9 cellular contexts compared by ENCODE assay signal in the genomic region with DNA sequence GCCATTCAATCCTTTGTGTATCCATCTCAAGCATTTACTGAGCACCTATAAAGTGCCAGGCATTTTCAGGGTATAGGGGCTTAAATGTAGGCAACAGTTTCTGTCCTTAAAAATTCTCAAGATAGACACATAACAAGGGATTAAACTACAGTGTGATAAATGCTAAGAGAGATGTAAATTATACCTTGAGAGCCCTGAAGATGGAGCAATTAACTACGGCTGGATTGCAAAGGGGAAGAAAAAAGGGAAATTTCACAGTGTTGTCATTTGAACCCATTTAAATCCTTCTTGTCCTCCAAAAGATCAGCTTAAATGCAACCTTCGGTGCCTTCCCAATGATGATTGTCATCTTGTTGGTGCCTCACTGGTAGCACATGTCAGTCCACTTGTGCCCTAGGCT. TPM values are rescaled to one million over a fixed set of nuclear protein-coding genes. Genes with fewer than 3 reads are reported as not detected.
DNase-seq lines count a peak whose midpoint lies in the region; ATAC-seq and TF ChIP-seq lines count a peak whose summit lies in the region.
"Had no signal": no experiment of that assay in that cellular context is flagged by ENCODE, and none has a peak within 500 bp of the region (broad histone marks: within the 10 kb centered on the region; RNA-seq: fewer than 3 reads in every experiment).

No MANE protein-coding gene starts in this region.

- H3K4me3 Mint-ChIP-seq in activated CD4-positive, alpha-beta T cell treated with anti-CD3 and anti-CD28 coated beads for 36 hours, result peak overlapping the region; percentile 69
- peak overlapping the region; percentile 74 to 83 for H3K4me3 Mint-ChIP-seq in stimulated activated naive CD8-positive, alpha-beta T cell treated with anti-CD3 and anti-CD28 coated beads, Interleukin-15, amount 100 ng/mL, for 72 hours
- no peak overlapping the region for H3K4me3 Mint-ChIP-seq in progenitor cell of endocrine pancreas (ENCODE audit: low read depth)

- H3K4me1 Mint-ChIP-seq in activated CD4-positive, alpha-beta T cell treated with anti-CD3 and anti-CD28 coated beads for 36 hours, result peaks cover 48% of the 10 kb centered on the region
- peaks cover 80% of the 10 kb centered on the region for H3K4me1 Mint-ChIP-seq in stimulated activated naive CD8-positive, alpha-beta T cell treated with anti-CD3 and anti-CD28 coated beads, Interleukin-15, amount 100 ng/mL, for 72 hours
- H3K4me1 Mint-ChIP-seq in progenitor cell of endocrine pancreas (ENCODE audit: low read depth), result no peaks in the 10 kb centered on the region

- TF ChIP-seq CTCF in PC-9 (conservative IDR thresholded peaks at IDR 0.05) (no peak), esophagus squamous epithelium (IDR thresholded peaks at IDR 0.05) (no peak), progenitor cell of endocrine pancreas (IDR thresholded peaks at IDR 0.05; ENCODE audit: unreplicated experiment) (no peak)

- peaks cover 16% of the 10 kb centered on the region for H3F3A ChIP-seq in PC-9 (ENCODE audit: insufficient read depth, low read depth)

- peak overlapping the region; percentile 64; the same call in 1 of the 2 replicates for H2AFZ ChIP-seq in PC-9

- H3K4me2 ChIP-seq in PC-9, result peak overlapping the region; percentile 59

- CTCF ChIA-PET in activated CD4-positive, alpha-beta T cell treated with anti-CD3 and anti-CD28 coated beads for 36 hours (lab: Charles Lee), result interaction anchor here (0.7 to 2.5 kb wide), 6 partner anchors 8 to 350 kb away, joined by 3 to 9 read pairs (median 4); no protein-coding TSS in a partner anchor
- CTCF ChIA-PET in PC-9 (lab: Charles Lee), result no interaction called here

- peak overlapping the region; percentile 63 for H3K27ac Mint-ChIP-seq in activated CD4-positive, alpha-beta T cell treated with anti-CD3 and anti-CD28 coated beads for 36 hours
- peak overlapping the region; percentile 92 to 93 for H3K27ac Mint-ChIP-seq in stimulated activated naive CD8-positive, alpha-beta T cell treated with anti-CD3 and anti-CD28 coated beads, Interleukin-15, amount 100 ng/mL, for 72 hours
- no peak overlapping the region for H3K27ac Mint-ChIP-seq in progenitor cell of endocrine pancreas

- H3K4me1 ChIP-seq in PC-9 (replicated peaks; ENCODE audit: insufficient read depth), result peaks cover 23% of the 10 kb centered on the region
- H3K4me1 ChIP-seq in esophagus squamous epithelium, result peaks cover 0 to 37% (median 20%) of the 10 kb centered on the region in 3 donors

- POLR2A ChIA-PET in activated CD4-positive, alpha-beta T cell treated with anti-CD3 and anti-CD28 coated beads for 36 hours (lab: Charles Lee), result no interaction called here
- POLR2A ChIA-PET in PC-9 (lab: Charles Lee; ENCODE audit: unreplicated experiment), result no interaction called here

- no peaks in the 10 kb centered on the region for H3K9me3 ChIP-seq in PC-9 (ENCODE audit: insufficient read depth, low read depth)
- no peaks in the 10 kb centered on the region for H3K9me3 ChIP-seq in esophagus squamous epithelium

- H3K36me3 Mint-ChIP-seq in activated CD4-positive, alpha-beta T cell treated with anti-CD3 and anti-CD28 coated beads for 36 hours (ENCODE audit: low read depth), result no peaks in the 10 kb centered on the region
- no peaks in the 10 kb centered on the region for H3K36me3 Mint-ChIP-seq in progenitor cell of endocrine pancreas (ENCODE audit: insufficient read depth)

- no peaks in the 10 kb centered on the region for H3K9me2 ChIP-seq in PC-9 (ENCODE audit: insufficient read depth)

- peak overlapping the region; percentile 30; the same call in 1 of the 2 replicates for H3K4me3 ChIP-seq in PC-9
- peak overlapping the region; percentile 10 to 60 (median 30) for H3K4me3 ChIP-seq in esophagus squamous epithelium

- no peak for TF ChIP-seq POLR2A in esophagus squamous epithelium (IDR thresholded peaks at IDR 0.05)

- peaks cover 2% of the 10 kb centered on the region for H3K27me3 Mint-ChIP-seq in activated CD4-positive, alpha-beta T cell treated with anti-CD3 and anti-CD28 coated beads for 36 hours
- no peaks in the 10 kb centered on the region for H3K27me3 Mint-ChIP-seq in stimulated activated naive CD8-positive, alpha-beta T cell treated with anti-CD3 and anti-CD28 coated beads, Interleukin-15, amount 100 ng/mL, for 72 hours
- peaks cover 17% of the 10 kb centered on the region for H3K27me3 Mint-ChIP-seq in progenitor cell of endocrine pancreas

- no peaks in the 10 kb centered on the region for H4K20me1 ChIP-seq in PC-9 (ENCODE audit: insufficient read depth)

- DNase-seq in activated CD4-positive, alpha-beta T cell treated with anti-CD3 and anti-CD28 coated beads for 36 hours, result no peak
- no peak for DNase-seq in activated CD4-positive, alpha-beta T cell treated with anti-CD3 and anti-CD28 coated beads for 4 hours
- no peak for DNase-seq in PC-9
- no peak for DNase-seq in esophagus squamous epithelium (lab: John Stamatoyannopoulos, UW)
- DNase-seq in stimulated activated naive CD8-positive, alpha-beta T cell treated with anti-CD3 and anti-CD28 coated beads, Interleukin-15, amount 100 ng/mL, for 72 hours, result no peak
- no peak for DNase-seq in progenitor cell of endocrine pancreas (ENCODE audit: low spot score, unreplicated experiment)
- no peak for DNase-seq in middle frontal gyrus (ENCODE audit: extremely low spot score, low spot score)
- DNase-seq: nucleus accumbens had no signal

- H3K9me3 Mint-ChIP-seq in activated CD4-positive, alpha-beta T cell treated with anti-CD3 and anti-CD28 coated beads for 36 hours (ENCODE audit: low read depth), result peaks cover under 1% of the 10 kb centered on the region
- peaks cover 0 to under 1% of the 10 kb centered on the region in 2 donors for H3K9me3 Mint-ChIP-seq in stimulated activated naive CD8-positive, alpha-beta T cell treated with anti-CD3 and anti-CD28 coated beads, Interleukin-15, amount 100 ng/mL, for 72 hours
- H3K9me3 Mint-ChIP-seq in progenitor cell of endocrine pancreas (ENCODE audit: low read depth), result no peaks in the 10 kb centered on the region

- no TSS peak for BruUV-seq in PC-9 (replicated peaks; lab: Mats Ljungman, UMichigan)

- no peaks in the 10 kb centered on the region for H3K79me2 ChIP-seq in PC-9 (ENCODE audit: low read depth)

- H3K36me3 ChIP-seq in PC-9 (ENCODE audit: low read depth) (no peaks in the 10 kb centered on the region), esophagus squamous epithelium (no peaks in the 10 kb centered on the region)

- ATAC-seq in activated CD4-positive, alpha-beta T cell treated with anti-CD3 and anti-CD28 coated beads for 36 hours, result no peak
- no peak for ATAC-seq in stimulated activated naive CD8-positive, alpha-beta T cell treated with anti-CD3 and anti-CD28 coated beads, Interleukin-15, amount 100 ng/mL, for 72 hours
- ATAC-seq in GM21390 (IDR thresholded peaks at IDR 0.05; ENCODE audit: unreplicated experiment), result no peak

- WGBS in esophagus squamous epithelium, 2 donors, result 73 to 78% methylated on average over 2 of the region's 2 CpGs

- H3K27ac ChIP-seq in PC-9, result no peak overlapping the region
- peak overlapping the region in 2 of 4 donors; percentile 7 to 42 for H3K27ac ChIP-seq in esophagus squamous epithelium

- intact Hi-C loops in activated CD4-positive, alpha-beta T cell treated with anti-CD3 and anti-CD28 coated beads for 36 hours (cut with DNase I, micrococcal nuclease), result no loop called here
- intact Hi-C loops in PC-9 (cut with micrococcal nuclease; ENCODE audit: unreplicated experiment) (no loop called here), esophagus squamous epithelium (cut with DNase I) (no loop called here)

- H3K27me3 ChIP-seq in PC-9 (ENCODE audit: insufficient read depth, low read depth) (no peaks in the 10 kb centered on the region), esophagus squamous epithelium (no peaks in the 10 kb centered on the region)

RNA-seq across cellular contexts. Expression of gene IL26, which starts 11.5 kb away (rescaled TPM):
- 1 to 10 TPM in 1 of 2 experiments, under 1 TPM in 1; 0.56 to 1.1 TPM for total RNA-seq in activated CD4-positive, alpha-beta T cell treated with anti-CD3 and anti-CD28 coated beads for 36 hours
- not detected in 2 replicates for total RNA-seq in PC-9 (2021)
- total RNA-seq in esophagus squamous epithelium, result 1 to 10 TPM in 1 of 4 donors, under 1 TPM in 1, not detected in 2; 0.38 to 1.3 TPM
- total RNA-seq in progenitor cell of endocrine pancreas, result not detected in 2 replicates

RNA-seq across cellular contexts. Expression of gene IL22, which starts 16.3 kb away (rescaled TPM):
- 1 to 10 TPM; 1.4 to 1.6 TPM for total RNA-seq in activated CD4-positive, alpha-beta T cell treated with anti-CD3 and anti-CD28 coated beads for 36 hours
- total RNA-seq in PC-9 (2021) (not detected in 2 replicates), esophagus squamous epithelium (under 1 TPM in 1 of 4 donors, not detected in 3; 0.35 TPM), progenitor cell of endocrine pancreas (not detected in 2 replicates)
